ENCODE assay signal across 23 cellular contexts in genomic region chr3:193261970-193262369, GRCh38. TPM values are rescaled to one million over a fixed set of nuclear protein-coding genes. Genes with fewer than 3 reads are reported as not detected.
DNase-seq lines count a peak whose midpoint lies in the region; ATAC-seq and TF ChIP-seq lines count a peak whose summit lies in the region.
"Had no signal": no experiment of that assay in that cellular context is flagged by ENCODE, and none has a peak within 500 bp of the region (broad histone marks: within the 10 kb centered on the region; RNA-seq: fewer than 3 reads in every experiment).

No MANE protein-coding gene starts in this region.

- in situ Hi-C loops in GM13976 (cut with MboI; ENCODE audit: low sequenced_read_pairs, unreplicated experiment): no loop called here

- peaks cover 10% of the 10 kb centered on the region for H3K36me3 Mint-ChIP-seq in endodermal cell (ENCODE audit: low read depth)
- H3K36me3 Mint-ChIP-seq: CD14-positive monocyte; CD8-positive, alpha-beta memory T cell had no signal

- no peak overlapping the region for H3K27ac ChIP-seq in endodermal cell (ENCODE audit: low read depth, low read length)
- H3K27ac ChIP-seq: A549; BLaER1 treated with 17β-estradiol and CSF1 and Interleukin-3, amounts not matched to agents 10 nM and 100 nM had no signal

- no peaks in the 10 kb centered on the region for H3K4me1 Mint-ChIP-seq in endodermal cell
- H3K4me1 Mint-ChIP-seq: CD14-positive monocyte; CD8-positive, alpha-beta memory T cell had no signal

- no peaks in the 10 kb centered on the region for H3K9me3 ChIP-seq in endodermal cell (ENCODE audit: control insufficient read depth, low read length)
- H3K9me3 ChIP-seq: A549; BE2C; BLaER1 treated with 17β-estradiol and CSF1 and Interleukin-3, amounts not matched to agents 10 nM and 100 nM; HAP-1 had no signal

- 94% methylated on average over 1 of the region's 1 CpG; no CpG with 5 or more reads in 1 of the 2 experiments for WGBS in endodermal cell (ENCODE audit: insufficient coverage in 1 of 2, insufficient read length in 1 of 2), 2 experiments

- H3K27ac Mint-ChIP-seq in endodermal cell: peak overlapping the region; percentile 2
- H3K27ac Mint-ChIP-seq: CD14-positive monocyte; CD4-positive, alpha-beta T cell; CD8-positive, alpha-beta memory T cell; HFFc6 had no signal

- no peaks in the 10 kb centered on the region for H3K27me3 ChIP-seq in endodermal cell (ENCODE audit: control insufficient read depth, insufficient read depth, low read length, poor library complexity, severe bottlenecking)
- H3K27me3 ChIP-seq: BE2C; BLaER1 treated with 17β-estradiol and CSF1 and Interleukin-3, amounts not matched to agents 10 nM and 100 nM had no signal

- no peak overlapping the region for H3K4me3 Mint-ChIP-seq in endodermal cell
- H3K4me3 Mint-ChIP-seq: CD14-positive monocyte; CD4-positive, alpha-beta T cell; CD8-positive, alpha-beta memory T cell; HFFc6 had no signal

- intact Hi-C loops in Right ventricle myocardium superior (cut with DNase I) (no loop called here), cardiac septum (cut with DNase I) (no loop called here), left ventricle myocardium superior (cut with micrococcal nuclease) (no loop called here)

- ATAC-seq in Right ventricle myocardium superior (ENCODE audit: poor library complexity): peak; percentile 76
- ATAC-seq in left ventricle myocardium superior: peak; percentile 92
- ATAC-seq in GM21381 (IDR thresholded peaks at IDR 0.05; ENCODE audit: unreplicated experiment): no peak
- ATAC-seq: A549, GM12878 had no signal

- H3K9me3 Mint-ChIP-seq in endodermal cell: no peaks in the 10 kb centered on the region
- H3K9me3 Mint-ChIP-seq: CD4-positive, alpha-beta T cell had no signal

- TF ChIP-seq CTCF in endodermal cell (conservative IDR thresholded peaks at IDR 0.05) (no peak), GM13976 (IDR thresholded peaks at IDR 0.05; ENCODE audit: borderline replicate concordance, control extremely low read depth, extremely low read depth, insufficient read depth, missing control alignments) (no peak)

- H3K9ac ChIP-seq in endodermal cell (ENCODE audit: extremely low read depth, low read length, poor library complexity, severe bottlenecking): no peak overlapping the region
- H3K9ac ChIP-seq: BLaER1 treated with 17β-estradiol and CSF1 and Interleukin-3, amounts not matched to agents 10 nM and 100 nM had no signal

- no peak overlapping the region for H3K4me3 ChIP-seq in endodermal cell (ENCODE audit: low read length)
- H3K4me3 ChIP-seq: A549; BLaER1 treated with 17β-estradiol and CSF1 and Interleukin-3, amounts not matched to agents 10 nM and 100 nM; GM12878; HAP-1 had no signal

- H3K4me1 ChIP-seq in endodermal cell (ENCODE audit: control insufficient read depth, insufficient read depth, low read length): no peaks in the 10 kb centered on the region
- H3K4me1 ChIP-seq: A549; BE2C; BLaER1 treated with 17β-estradiol and CSF1 and Interleukin-3, amounts not matched to agents 10 nM and 100 nM; HAP-1 had no signal

- no peaks in the 10 kb centered on the region for H3K36me3 ChIP-seq in endodermal cell (ENCODE audit: control insufficient read depth, insufficient read depth, low read length)
- H3K36me3 ChIP-seq: BE2C; BLaER1 treated with 17β-estradiol and CSF1 and Interleukin-3, amounts not matched to agents 10 nM and 100 nM; HAP-1 had no signal

- H3K27me3 Mint-ChIP-seq in endodermal cell (ENCODE audit: insufficient read depth): no peaks in the 10 kb centered on the region
- H3K27me3 Mint-ChIP-seq: CD8-positive, alpha-beta memory T cell had no signal

- DNase-seq in Right ventricle myocardium superior (no peak), cardiac septum (ENCODE audit: low spot score) (no peak), endodermal cell (no peak), left ventricle myocardium superior (no peak), GM13976 (ENCODE audit: low spot score) (no peak)
- DNase-seq: 8988T; ACHN; AML-193; BE2C; CD4-positive, alpha-beta T cell; CD8-positive, alpha-beta memory T cell; DMS 273 treated with DMSO at 0.1 percent for 48 hours; DMS79; EL; GDM1; GOT3; HFFc6 had no signal

RNA-seq across cellular contexts. Expression of gene PLAAT1, which starts 20.9 kb away (rescaled TPM):
- total RNA-seq in Right ventricle myocardium superior (4.5 TPM), cardiac septum (9.2 TPM), endodermal cell (1 to 10 TPM; 3.1 to 4.9 TPM), left ventricle myocardium superior (4.9 TPM)
- 4.2 TPM for polyA plus RNA-seq in endodermal cell (2013, experiment 1 of 2)
- 3.8 TPM for polyA plus RNA-seq in endodermal cell (2013, experiment 2 of 2)
- total RNA-seq: CD4-positive, alpha-beta T cell; CD8-positive, alpha-beta memory T cell; GM12878; HFFc6 had no signal
- polyA plus RNA-seq: CD14-positive monocyte; CD8-positive, alpha-beta memory T cell; GM12878 had no signal
